19 cellular contexts compared by ENCODE assay signal in genomic region chr12:23662966-23663365, GRCh38.
"Had no signal": no experiment of that assay in that cellular context is flagged by ENCODE, and none has a peak within 500 bp of the region (broad histone marks: within the 10 kb centered on the region; RNA-seq: fewer than 3 reads in every experiment).

No MANE protein-coding gene starts in this region.

- H3K27ac Mint-ChIP-seq: activated CD8-positive, alpha-beta T cell treated with anti-CD3 and anti-CD28 coated beads, Interleukin-2, amount 10 ng/mL, durations not matched to agents 7 days and 5 days; activated naive CD4-positive, alpha-beta T cell treated with anti-CD3 and anti-CD28 coated beads, Interleukin-2, amount 50 U/mL, for 24 hours; natural killer cell treated with Interleukin-12 subunit alpha and Interleukin-12 subunit beta and Interleukin-15 and Interleukin-18, amount 100 ng/mL, for 72 hours; stimulated activated effector memory CD8-positive, alpha-beta T cell treated with anti-CD3 and anti-CD28 coated beads, Interleukin-12 subunit alpha, Interleukin-12 subunit beta, amount 100 ng/mL, for 72 hours; stimulated activated naive CD8-positive, alpha-beta T cell treated with anti-CD3 and anti-CD28 coated beads, Interleukin-15, amount 100 ng/mL, for 72 hours had no signal

- H3K4me1 Mint-ChIP-seq: activated naive CD4-positive, alpha-beta T cell treated with anti-CD3 and anti-CD28 coated beads, Interleukin-2, amount 50 U/mL, for 24 hours; stimulated activated effector memory CD8-positive, alpha-beta T cell treated with anti-CD3 and anti-CD28 coated beads, Interleukin-12 subunit alpha, Interleukin-12 subunit beta, amount 100 ng/mL, for 72 hours; stimulated activated naive CD8-positive, alpha-beta T cell treated with anti-CD3 and anti-CD28 coated beads, Interleukin-15, amount 100 ng/mL, for 72 hours had no signal

- H3K9me3 Mint-ChIP-seq: activated naive CD4-positive, alpha-beta T cell treated with anti-CD3 and anti-CD28 coated beads, Interleukin-2, amount 50 U/mL, for 24 hours; natural killer cell treated with Interleukin-12 subunit alpha and Interleukin-12 subunit beta and Interleukin-15 and Interleukin-18, amount 100 ng/mL, for 72 hours; stimulated activated naive CD8-positive, alpha-beta T cell treated with anti-CD3 and anti-CD28 coated beads, Interleukin-15, amount 100 ng/mL, for 72 hours had no signal

- H3K27me3 Mint-ChIP-seq: activated naive CD4-positive, alpha-beta T cell treated with anti-CD3 and anti-CD28 coated beads, Interleukin-2, amount 50 U/mL, for 24 hours; brain; natural killer cell treated with Interleukin-12 subunit alpha and Interleukin-12 subunit beta and Interleukin-15 and Interleukin-18, amount 100 ng/mL, for 72 hours; stimulated activated naive CD8-positive, alpha-beta T cell treated with anti-CD3 and anti-CD28 coated beads, Interleukin-15, amount 100 ng/mL, for 72 hours had no signal

- H3K4me3 Mint-ChIP-seq: activated CD8-positive, alpha-beta T cell treated with anti-CD3 and anti-CD28 coated beads, Interleukin-2, amount 10 ng/mL, durations not matched to agents 7 days and 5 days; activated naive CD4-positive, alpha-beta T cell treated with anti-CD3 and anti-CD28 coated beads, Interleukin-2, amount 50 U/mL, for 24 hours; brain; natural killer cell treated with Interleukin-12 subunit alpha and Interleukin-12 subunit beta and Interleukin-15 and Interleukin-18, amount 100 ng/mL, for 72 hours; stimulated activated effector memory CD8-positive, alpha-beta T cell treated with anti-CD3 and anti-CD28 coated beads, Interleukin-12 subunit alpha, Interleukin-12 subunit beta, amount 100 ng/mL, for 72 hours; stimulated activated naive CD8-positive, alpha-beta T cell treated with anti-CD3 and anti-CD28 coated beads, Interleukin-15, amount 100 ng/mL, for 72 hours had no signal

- H3K36me3 Mint-ChIP-seq: activated naive CD4-positive, alpha-beta T cell treated with anti-CD3 and anti-CD28 coated beads, Interleukin-2, amount 50 U/mL, for 24 hours; natural killer cell treated with Interleukin-12 subunit alpha and Interleukin-12 subunit beta and Interleukin-15 and Interleukin-18, amount 100 ng/mL, for 72 hours; stimulated activated effector memory CD8-positive, alpha-beta T cell treated with anti-CD3 and anti-CD28 coated beads, Interleukin-12 subunit alpha, Interleukin-12 subunit beta, amount 100 ng/mL, for 72 hours had no signal

- DNase-seq: activated CD4-positive, alpha-beta T cell treated with anti-CD3 and anti-CD28 coated beads for 1 hour; activated CD4-positive, alpha-beta T cell treated with anti-CD3 and anti-CD28 coated beads, Interleukin-2, amount 50 U/mL, for 1 hour; activated CD8-positive, alpha-beta T cell treated with anti-CD3 and anti-CD28 coated beads, Interleukin-2, amount 10 ng/mL, durations not matched to agents 7 days and 5 days; activated gamma-delta T cell treated with Interleukin-2 at 50 U/mL for 16 hours; dermis blood vessel endothelial cell; effector CD8-positive, alpha-beta T cell; erythroblast; foreskin melanocyte; hippocampal formation; kidney glomerular epithelial cell; left ventricle myocardium inferior; right cardiac atrium; stimulated activated CD4-positive, alpha-beta T cell treated with anti-CD3 and anti-CD28 coated beads, Interleukin-1b, Interleukin-23, amount 100 ng/mL, for 48 hours; stimulated activated naive CD8-positive, alpha-beta T cell treated with anti-CD3 and anti-CD28 coated beads, Interleukin-15, amount 100 ng/mL, for 72 hours; WERI-Rb-1 had no signal
